ENCODE assay signal across 8 cellular contexts in the genomic region with DNA sequence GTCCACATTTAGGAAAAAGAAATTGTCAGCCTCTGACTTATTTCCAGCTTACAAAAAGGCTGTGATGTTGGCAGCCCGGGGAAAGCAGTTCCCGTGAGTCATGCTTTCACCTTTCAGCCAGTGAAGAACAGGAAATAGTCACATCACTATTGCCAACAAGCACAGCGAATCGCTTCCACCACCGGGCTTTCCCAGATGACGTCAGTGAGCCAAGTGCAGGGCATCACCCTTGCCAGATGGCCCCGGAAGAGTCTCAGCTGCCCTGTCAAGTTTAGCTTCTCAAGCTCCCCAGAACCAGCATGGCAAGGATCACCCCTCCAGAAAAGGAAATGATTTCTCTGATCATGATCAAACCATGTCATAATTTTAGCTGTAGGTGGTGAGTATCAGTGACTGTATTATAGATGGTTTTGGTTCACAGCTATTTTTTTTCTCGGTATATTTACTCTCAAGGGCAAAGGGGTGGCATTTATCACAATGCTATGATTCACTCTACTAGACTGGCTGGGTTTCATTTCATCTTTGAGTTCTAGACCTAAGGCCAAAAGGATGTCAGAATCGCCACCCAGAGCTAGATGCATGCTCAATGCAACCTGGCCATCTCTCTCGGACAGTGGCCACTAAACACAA. TPM values are rescaled to one million over a fixed set of nuclear protein-coding genes. Genes with fewer than 3 reads are reported as not detected.
DNase-seq lines count a peak whose midpoint lies in the region; ATAC-seq and TF ChIP-seq lines count a peak whose summit lies in the region.

No MANE protein-coding gene starts in this region.

- H3K27me3 ChIP-seq in heart left ventricle (no peaks in the 10 kb centered on the region), gastrocnemius medialis (no peaks in the 10 kb centered on the region)

- peak overlapping the region; percentile 27 for H3K4me3 ChIP-seq in Jurkat, Clone E6-1 (ENCODE audit: low read length)
- H3K4me3 ChIP-seq in heart left ventricle: peak overlapping the region in 6 of 12 donors; percentile 2 to 19 (median 10)
- H3K4me3 ChIP-seq in gastrocnemius medialis: peak overlapping the region; percentile 12 to 28 (median 16)

- ATAC-seq in GM21529 (IDR thresholded peaks at IDR 0.05; ENCODE audit: unreplicated experiment) (peak; percentile 99), heart left ventricle (peak; percentile 85 to 98 (median 96)), gastrocnemius medialis (peak; percentile 70)

- no peaks in the 10 kb centered on the region for H3K9me3 ChIP-seq in heart left ventricle
- no peaks in the 10 kb centered on the region for H3K9me3 ChIP-seq in gastrocnemius medialis

- no peaks in the 10 kb centered on the region for H3K27me3 Mint-ChIP-seq in activated naive CD8-positive, alpha-beta T cell treated with anti-CD3 and anti-CD28 coated beads for 36 hours

- TF ChIP-seq POLR2A in heart left ventricle (IDR thresholded peaks at IDR 0.05) (no peak), gastrocnemius medialis (IDR thresholded peaks at IDR 0.05) (peak; percentile 24 to 49)

- H3K36me3 ChIP-seq in heart left ventricle: no peaks in the 10 kb centered on the region
- H3K36me3 ChIP-seq in gastrocnemius medialis: no peaks in the 10 kb centered on the region

- in situ Hi-C loops in gastrocnemius medialis (cut with MboI; ENCODE audit: low sequenced_read_pairs in 4 of 4): no loop called here

- 22 to 40% (median 27%) methylated on average over 10 of the region's 10 CpGs for WGBS in heart left ventricle, 4 donors

- peaks cover 13% of the 10 kb centered on the region for H3K36me3 Mint-ChIP-seq in activated naive CD8-positive, alpha-beta T cell treated with anti-CD3 and anti-CD28 coated beads for 36 hours

- intact Hi-C loops in heart left ventricle (cut with DNase I): loop anchor here in 3 of 10 donors (5.0 kb wide), 1 partner anchor 34 kb away; the partner anchor contains the start of gene B3GNT5 (in 3 of the 3)
- intact Hi-C loops in gastrocnemius medialis (cut with DNase I; ENCODE audit: low total_unique reads): loop anchor here (1.0 to 10.0 kb wide), 7 partner anchors 19 to 849 kb away; partner anchors contain the start of genes B3GNT5, EIF2B5 and KLHL24

- H3K4me3 Mint-ChIP-seq in activated naive CD8-positive, alpha-beta T cell treated with anti-CD3 and anti-CD28 coated beads for 36 hours: peak overlapping the region; percentile 67

- H3K4me1 ChIP-seq in heart left ventricle: peaks cover 2 to 37% (median 13%) of the 10 kb centered on the region in 12 donors
- H3K4me1 ChIP-seq in gastrocnemius medialis: peaks cover 38 to 40% of the 10 kb centered on the region in 2 donors

- DNase-seq in DMS53 treated with DMSO at 0.1 percent for 48 hours (lab: John Stamatoyannopoulos, UW; ENCODE audit: unreplicated experiment) (peak; percentile 95), SKM-1 (lab: John Stamatoyannopoulos, UW; ENCODE audit: unreplicated experiment) (peak; percentile 53), heart left ventricle (peak; percentile 81 to 92 (median 85)), gastrocnemius medialis (peak; percentile 82 to 93), retina (no peak)
- DNase-seq in Jurkat, Clone E6-1 (ENCODE audit: low read depth, low spot score): peak; percentile 85
- DNase-seq in activated naive CD8-positive, alpha-beta T cell treated with anti-CD3 and anti-CD28 coated beads for 36 hours: peak; percentile 94

- TF ChIP-seq CTCF in heart left ventricle (IDR thresholded peaks at IDR 0.05): no peak
- no peak for TF ChIP-seq CTCF in gastrocnemius medialis (IDR thresholded peaks at IDR 0.05 in 4 of 5, conservative IDR thresholded peaks at IDR 0.05 in 1 of 5)

- H3K27ac ChIP-seq in heart left ventricle (peak overlapping the region in 11 of 12 donors; percentile 41 to 79 (median 68)), gastrocnemius medialis (peak overlapping the region; percentile 89 to 99 (median 94))

- H3K4me1 Mint-ChIP-seq in activated naive CD8-positive, alpha-beta T cell treated with anti-CD3 and anti-CD28 coated beads for 36 hours: peaks cover 39% of the 10 kb centered on the region

- H3K9me3 Mint-ChIP-seq in activated naive CD8-positive, alpha-beta T cell treated with anti-CD3 and anti-CD28 coated beads for 36 hours: peaks cover 2% of the 10 kb centered on the region

- peak overlapping the region; percentile 97 for H3K27ac Mint-ChIP-seq in activated naive CD8-positive, alpha-beta T cell treated with anti-CD3 and anti-CD28 coated beads for 36 hours

RNA-seq across cellular contexts. Expression of gene B3GNT5, which starts 32.9 kb away (rescaled TPM):
- polyA plus RNA-seq in Jurkat, Clone E6-1 (2012; ENCODE audit: insufficient read depth, insufficient read length): 1.1 TPM
- total RNA-seq in activated naive CD8-positive, alpha-beta T cell treated with anti-CD3 and anti-CD28 coated beads for 36 hours: 10 to 100 TPM; 11.3 to 13.3 TPM
- total RNA-seq in heart left ventricle (10 to 100 TPM in 1 of 9 donors, 1 to 10 TPM in 7, under 1 TPM in 1; 0.87 to 12.3 (median 3.6) TPM), gastrocnemius medialis (10 to 100 TPM; 18.2 to 41.2 (median 26.0) TPM)
- 1 to 10 TPM; 1.1 to 3.0 TPM for polyA plus RNA-seq in heart left ventricle

Comparison
In these comparisons a context has a peak if more than half of its experiments do, and no peak if none do; other contexts are left out.
1. POLR2A ChIP-seq: peak in gastrocnemius medialis (2 of 2); none in heart left ventricle (0 of 2).
2. Peak in every context shown above with its lines, with median percentiles within 50 percentile points of each other: ATAC-seq.